ENCODE assay signal across 22 cellular contexts in genomic region chr2:54855434-54855833, GRCh38.
"Had no signal": no experiment of that assay in that cellular context is flagged by ENCODE, and none has a peak within 500 bp of the region (broad histone marks: within the 10 kb centered on the region; RNA-seq: fewer than 3 reads in every experiment).

No MANE protein-coding gene starts in this region.

- H3K4me1 Mint-ChIP-seq: stimulated activated naive B cell treated with anti-CD40 and anti-IgM and Interleukin-4, amounts not matched to agents 10 μg/mL and 1 μg/mL and 100 μg/mL, for 72 hours had no signal

- H3K4me3 Mint-ChIP-seq: activated CD8-positive, alpha-beta T cell treated with anti-CD3 and anti-CD28 coated beads for 36 hours; activated naive CD8-positive, alpha-beta T cell; activated T-cell treated with anti-CD3 and anti-CD28 coated beads, Interleukin-2, amount 50 U/mL, for 4 hours; nephron; stimulated activated naive B cell treated with anti-CD40 and anti-IgM and Interleukin-4, amounts not matched to agents 10 μg/mL and 1 μg/mL and 100 μg/mL, for 72 hours; WTC11 had no signal

- H3K9me3 Mint-ChIP-seq: activated CD8-positive, alpha-beta T cell treated with anti-CD3 and anti-CD28 coated beads for 36 hours; activated T-cell treated with anti-CD3 and anti-CD28 coated beads, Interleukin-2, amount 50 U/mL, for 4 hours; nephron; stimulated activated naive B cell treated with anti-CD40 and anti-IgM and Interleukin-4, amounts not matched to agents 10 μg/mL and 1 μg/mL and 100 μg/mL, for 72 hours had no signal

- DNase-seq: activated CD4-positive, alpha-beta T cell treated with anti-CD3 and anti-CD28 coated beads for 48 hours; activated CD8-positive, alpha-beta T cell treated with anti-CD3 and anti-CD28 coated beads for 36 hours; activated gamma-delta T cell; activated T-cell treated with anti-CD3 and anti-CD28 coated beads, Interleukin-2, amount 50 U/mL, for 4 hours; hippocampal formation; left ventricle myocardium superior; mesenchymal stem cell; nucleus accumbens; stimulated activated CD4-positive, alpha-beta T cell treated with anti-CD3 and anti-CD28 coated beads, Interleukin-15, amount 100 ng/mL, for 24 hours; stimulated activated CD4-positive, alpha-beta T cell treated with anti-CD3 and anti-CD28 coated beads, Interleukin-4, amount 100 ng/mL, for 1 hour; stimulated activated naive B cell treated with anti-CD40 and anti-IgM and Interleukin-4, amounts not matched to agents 10 μg/mL and 1 μg/mL and 100 μg/mL, for 72 hours; T-helper 2 cell; tibial artery had no signal

- H3K4me1 ChIP-seq: right atrium auricular region, tibial artery had no signal

- H3K27me3 ChIP-seq: cardiac muscle cell, right atrium auricular region, tibial artery had no signal

- H3K9me3 ChIP-seq: right atrium auricular region, tibial artery had no signal

- H3K4me3 ChIP-seq: cardiac muscle cell, right atrium auricular region, skin epidermis, tibial artery had no signal

- H3K27me3 Mint-ChIP-seq: activated CD8-positive, alpha-beta T cell treated with anti-CD3 and anti-CD28 coated beads for 36 hours; activated naive CD8-positive, alpha-beta T cell; progenitor cell of endocrine pancreas; stimulated activated naive B cell treated with anti-CD40 and anti-IgM and Interleukin-4, amounts not matched to agents 10 μg/mL and 1 μg/mL and 100 μg/mL, for 72 hours had no signal

- H3K27ac Mint-ChIP-seq: activated CD8-positive, alpha-beta T cell treated with anti-CD3 and anti-CD28 coated beads for 36 hours; activated naive CD8-positive, alpha-beta T cell; nephron; progenitor cell of endocrine pancreas; stimulated activated naive B cell treated with anti-CD40 and anti-IgM and Interleukin-4, amounts not matched to agents 10 μg/mL and 1 μg/mL and 100 μg/mL, for 72 hours; WTC11 had no signal

- H3K27ac ChIP-seq: cardiac muscle cell, right atrium auricular region, skin epidermis, tibial artery had no signal

- H3K36me3 ChIP-seq: cardiac muscle cell, right atrium auricular region, tibial artery had no signal

- FAIRE-seq: keratinocyte, urothelium cell line had no signal

- H3K36me3 Mint-ChIP-seq: activated naive CD8-positive, alpha-beta T cell; stimulated activated naive B cell treated with anti-CD40 and anti-IgM and Interleukin-4, amounts not matched to agents 10 μg/mL and 1 μg/mL and 100 μg/mL, for 72 hours; WTC11 had no signal

- ATAC-seq: activated CD8-positive, alpha-beta T cell treated with anti-CD3 and anti-CD28 coated beads for 36 hours; activated T-cell treated with anti-CD3 and anti-CD28 coated beads, Interleukin-2, amount 50 U/mL, for 4 hours; left ventricle myocardium superior; stimulated activated naive B cell treated with anti-CD40 and anti-IgM and Interleukin-4, amounts not matched to agents 10 μg/mL and 1 μg/mL and 100 μg/mL, for 72 hours; WTC11 had no signal
